ENCODE assay signal across 18 cellular contexts in genomic region chr2:241728627-241729026, GRCh38. TPM values are rescaled to one million over a fixed set of nuclear protein-coding genes. Genes with fewer than 3 reads are reported as not detected.
DNase-seq lines count a peak whose midpoint lies in the region; ATAC-seq and TF ChIP-seq lines count a peak whose summit lies in the region.
"Had no signal": no experiment of that assay in that cellular context is flagged by ENCODE, and none has a peak within 500 bp of the region (broad histone marks: within the 10 kb centered on the region; RNA-seq: fewer than 3 reads in every experiment).

No MANE protein-coding gene starts in this region.

- TF ChIP-seq CTCF in psoas muscle (IDR thresholded peaks at IDR 0.05): no peak

- peak overlapping the region; percentile 28 for H3K4me3 ChIP-seq in psoas muscle
- no peak overlapping the region for H3K4me3 ChIP-seq in effector memory CD4-positive, alpha-beta T cell (ENCODE audit: insufficient read depth, low read depth, low read length, poor library complexity, severe bottlenecking)
- H3K4me3 ChIP-seq: PC-9, tibial artery had no signal

- ATAC-seq in psoas muscle: peak; percentile 93 to 98 (median 95)
- ATAC-seq: T-cell had no signal

- H3K4me1 ChIP-seq in psoas muscle: peaks cover 16% of the 10 kb centered on the region
- H3K4me1 ChIP-seq in effector memory CD4-positive, alpha-beta T cell (ENCODE audit: control insufficient read depth, insufficient read depth, low read length, poor library complexity, severe bottlenecking): no peaks in the 10 kb centered on the region
- H3K4me1 ChIP-seq: Caco-2, tibial artery had no signal

- no peaks in the 10 kb centered on the region for H3K9me3 ChIP-seq in psoas muscle
- H3K9me3 ChIP-seq in effector memory CD4-positive, alpha-beta T cell (ENCODE audit: control insufficient read depth, low read length): no peaks in the 10 kb centered on the region
- H3K9me3 ChIP-seq: Caco-2, tibial artery had no signal

- 21 to 49% (median 34%) methylated on average over 19 of the region's 19 CpGs for WGBS in psoas muscle, 3 donors

- no peaks in the 10 kb centered on the region for H3K27me3 ChIP-seq in psoas muscle (ENCODE audit: insufficient read depth in 3 of 3, low read length in 2 of 3)
- H3K27me3 ChIP-seq in effector memory CD4-positive, alpha-beta T cell (replicated peaks; ENCODE audit: control insufficient read depth, insufficient read depth, low read length, poor library complexity, severe bottlenecking): no peaks in the 10 kb centered on the region
- H3K27me3 ChIP-seq: tibial artery had no signal

- intact Hi-C loops in psoas muscle (cut with DNase I): no loop called here

- DNase-seq in C1 segment of cervical spinal cord (lab: John Stamatoyannopoulos, UW): peak in 12 of 14 donors; percentile 5 to 75 (median 29)
- peak; percentile 34 for DNase-seq in inferior parietal cortex (ENCODE audit: extremely low spot score)
- peak; percentile 85 to 90 for DNase-seq in psoas muscle
- no peak for DNase-seq in effector memory CD4-positive, alpha-beta T cell
- no peak for DNase-seq in NCI-H526 (lab: John Stamatoyannopoulos, UW)
- no peak for DNase-seq in AG08395 (ENCODE audit: low spot score)
- DNase-seq in NCI-H1105 treated with DMSO at 0.1 percent for 48 hours (lab: John Stamatoyannopoulos, UW): no peak
- DNase-seq: activated naive CD4-positive, alpha-beta T cell treated with Interleukin-2 at 50 U/mL for 16 hours; Caco-2; effector CD8-positive, alpha-beta T cell; Kasumi-1; NCI-H146; PC-9; T-cell; WERI-Rb-1 had no signal

- H3K36me3 ChIP-seq in psoas muscle (ENCODE audit: insufficient read depth in 1 of 2, low read depth in 1 of 2): peaks cover 0 to 29% of the 10 kb centered on the region in 2 donors
- H3K36me3 ChIP-seq in effector memory CD4-positive, alpha-beta T cell (ENCODE audit: control insufficient read depth, insufficient read depth, low read length): no peaks in the 10 kb centered on the region

- H3K27ac ChIP-seq in cingulate gyrus (ENCODE audit: low read depth, low read length): peak overlapping the region; percentile 61
- H3K27ac ChIP-seq in psoas muscle: peak overlapping the region; percentile 94
- H3K27ac ChIP-seq in effector memory CD4-positive, alpha-beta T cell (ENCODE audit: insufficient read depth, low read length, poor library complexity, severe bottlenecking): no peak overlapping the region
- H3K27ac ChIP-seq: PC-9, WERI-Rb-1 had no signal

RNA-seq across cellular contexts. Expression of gene D2HGDH, which starts 5.8 kb away (rescaled TPM):
- 10 to 100 TPM; 20.3 to 31.0 (median 23.6) TPM for total RNA-seq in psoas muscle
- 10 to 100 TPM; 14.1 to 15.6 (median 14.9) TPM for polyA plus RNA-seq in psoas muscle

RNA-seq across cellular contexts. Expression of gene ING5, which starts 26.8 kb away (rescaled TPM):
- total RNA-seq in psoas muscle: 10 to 100 TPM; 16.7 to 20.5 (median 17.9) TPM
- 10 to 100 TPM; 14.5 to 25.4 (median 22.9) TPM for polyA plus RNA-seq in psoas muscle

RNA-seq across cellular contexts. Expression of gene DTYMK, which starts 42.0 kb away (rescaled TPM):
- total RNA-seq in psoas muscle: 1 to 10 TPM; 6.4 to 8.5 (median 6.7) TPM
- polyA plus RNA-seq in psoas muscle: 10 to 100 TPM in 2 of 3 donors, 1 to 10 TPM in 1; 8.1 to 24.6 (median 20.0) TPM

RNA-seq across cellular contexts. Expression of gene GAL3ST2, which starts 48.0 kb away (rescaled TPM):
- under 1 TPM in 1 of 4 donors, not detected in 3; 0.16 TPM for total RNA-seq in psoas muscle
- under 1 TPM in 1 of 3 donors, not detected in 2; 0.14 TPM for polyA plus RNA-seq in psoas muscle
- polyA plus RNA-seq: AG04450 had no signal

Comparison
In these comparisons a context has a peak if more than half of its experiments do, and no peak if none do; other contexts are left out.
1. DNase-seq: peak in C1 segment of cervical spinal cord (12 of 14), inferior parietal cortex (single experiment) and psoas muscle (2 of 2); none in effector memory CD4-positive, alpha-beta T cell (0 of 3), NCI-H526 (0 of 2), AG08395 (single experiment) and NCI-H1105 treated with DMSO at 0.1 percent for 48 hours (single experiment).